ENCODE assay signal across 1 cellular context in the genomic region with DNA sequence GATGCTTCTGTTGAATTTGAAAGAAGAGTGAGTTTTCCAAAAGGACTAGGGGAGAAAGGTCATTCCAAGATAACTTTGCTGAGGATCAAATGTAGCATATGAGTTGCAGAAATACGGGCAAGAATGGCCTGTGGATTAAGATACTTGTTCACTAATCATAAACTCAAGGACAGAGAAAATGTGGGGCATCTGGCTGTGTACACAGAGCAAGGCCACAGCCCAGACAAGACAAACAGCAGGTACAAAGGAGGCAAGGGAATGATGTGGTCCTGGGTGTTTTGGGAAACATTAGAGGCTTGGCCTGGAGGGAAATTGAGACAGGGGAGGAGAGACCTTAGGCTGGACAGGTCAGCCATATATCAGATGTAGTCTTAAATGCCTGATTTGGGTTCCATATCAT.
TF ChIP-seq lines count a peak whose summit lies in the region.

No MANE protein-coding gene starts in this region.

TF ChIP-seq in A549, 52 proteins besides CTCF, POLR2A, EP300 and RAD21:
- no peak for TF ChIP-seq EHF (CRISPR knock-in tag; IDR thresholded peaks at IDR 0.05)
- TF ChIP-seq NFE2L2 (conservative IDR thresholded peaks at IDR 0.05; ENCODE audit: low read length), result no peak
- TF ChIP-seq BHLHE40 (IDR thresholded peaks at IDR 0.05; ENCODE audit: low read depth, low read length), result no peak
- no peak for TF ChIP-seq RNF2 (IDR thresholded peaks at IDR 0.05; ENCODE audit: borderline replicate concordance, low read depth)
- no peak for TF ChIP-seq RARB (CRISPR knock-in tag; IDR thresholded peaks at IDR 0.05)
- no peak for TF ChIP-seq NR3C1 (IDR thresholded peaks at IDR 0.05)
- no peak for TF ChIP-seq JUN (IDR thresholded peaks at IDR 0.05)
- no peak for TF ChIP-seq KDM5A (IDR thresholded peaks at IDR 0.05)
- TF ChIP-seq, protein P1, sequence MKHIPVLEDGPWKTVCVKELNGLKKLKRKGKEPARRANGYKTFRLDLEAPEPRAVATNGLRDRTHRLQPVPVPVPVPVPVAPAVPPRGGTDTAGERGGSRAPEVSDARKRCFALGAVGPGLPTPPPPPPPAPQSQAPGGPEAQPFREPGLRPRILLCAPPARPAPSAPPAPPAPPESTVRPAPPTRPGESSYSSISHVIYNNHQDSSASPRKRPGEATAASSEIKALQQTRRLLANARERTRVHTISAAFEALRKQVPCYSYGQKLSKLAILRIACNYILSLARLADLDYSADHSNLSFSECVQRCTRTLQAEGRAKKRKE (CRISPR knock-in tag; IDR thresholded peaks at IDR 0.05; ENCODE audit: low read depth), result no peak
- TF ChIP-seq ZFP36 (IDR thresholded peaks at IDR 0.05; ENCODE audit: borderline replicate concordance, partially characterized antibody), result no peak
- TF ChIP-seq ZSCAN20 (CRISPR knock-in tag; IDR thresholded peaks at IDR 0.05), result no peak
- no peak for TF ChIP-seq HEYL (CRISPR knock-in tag; IDR thresholded peaks at IDR 0.05)
- no peak for TF ChIP-seq SMC3 (IDR thresholded peaks at IDR 0.05)
- TF ChIP-seq TFCP2L1 (CRISPR knock-in tag; IDR thresholded peaks at IDR 0.05), result no peak
- no peak for TF ChIP-seq KDM1A (IDR thresholded peaks at IDR 0.05; ENCODE audit: low read depth)
- no peak for TF ChIP-seq ZNF302 (CRISPR knock-in tag; IDR thresholded peaks at IDR 0.05)
TF ChIP-seq in A549: peak in this region for 0.
